In genomic region chr5:71011194-71011792, GRCh38 we compare ENCODE assay signal across 1 cellular context.
TF ChIP-seq lines count a peak whose summit lies in the region.

No MANE protein-coding gene starts in this region.

TF ChIP-seq in HepG2, 621 proteins besides CTCF, POLR2A, EP300 and RAD21 (continued from another document):
- no peak for TF ChIP-seq REST (IDR thresholded peaks at IDR 0.05; ENCODE audit: borderline replicate concordance in 1 of 2, low read depth in 1 of 2, low read length in 2 of 2)
- TF ChIP-seq, protein P1, sequence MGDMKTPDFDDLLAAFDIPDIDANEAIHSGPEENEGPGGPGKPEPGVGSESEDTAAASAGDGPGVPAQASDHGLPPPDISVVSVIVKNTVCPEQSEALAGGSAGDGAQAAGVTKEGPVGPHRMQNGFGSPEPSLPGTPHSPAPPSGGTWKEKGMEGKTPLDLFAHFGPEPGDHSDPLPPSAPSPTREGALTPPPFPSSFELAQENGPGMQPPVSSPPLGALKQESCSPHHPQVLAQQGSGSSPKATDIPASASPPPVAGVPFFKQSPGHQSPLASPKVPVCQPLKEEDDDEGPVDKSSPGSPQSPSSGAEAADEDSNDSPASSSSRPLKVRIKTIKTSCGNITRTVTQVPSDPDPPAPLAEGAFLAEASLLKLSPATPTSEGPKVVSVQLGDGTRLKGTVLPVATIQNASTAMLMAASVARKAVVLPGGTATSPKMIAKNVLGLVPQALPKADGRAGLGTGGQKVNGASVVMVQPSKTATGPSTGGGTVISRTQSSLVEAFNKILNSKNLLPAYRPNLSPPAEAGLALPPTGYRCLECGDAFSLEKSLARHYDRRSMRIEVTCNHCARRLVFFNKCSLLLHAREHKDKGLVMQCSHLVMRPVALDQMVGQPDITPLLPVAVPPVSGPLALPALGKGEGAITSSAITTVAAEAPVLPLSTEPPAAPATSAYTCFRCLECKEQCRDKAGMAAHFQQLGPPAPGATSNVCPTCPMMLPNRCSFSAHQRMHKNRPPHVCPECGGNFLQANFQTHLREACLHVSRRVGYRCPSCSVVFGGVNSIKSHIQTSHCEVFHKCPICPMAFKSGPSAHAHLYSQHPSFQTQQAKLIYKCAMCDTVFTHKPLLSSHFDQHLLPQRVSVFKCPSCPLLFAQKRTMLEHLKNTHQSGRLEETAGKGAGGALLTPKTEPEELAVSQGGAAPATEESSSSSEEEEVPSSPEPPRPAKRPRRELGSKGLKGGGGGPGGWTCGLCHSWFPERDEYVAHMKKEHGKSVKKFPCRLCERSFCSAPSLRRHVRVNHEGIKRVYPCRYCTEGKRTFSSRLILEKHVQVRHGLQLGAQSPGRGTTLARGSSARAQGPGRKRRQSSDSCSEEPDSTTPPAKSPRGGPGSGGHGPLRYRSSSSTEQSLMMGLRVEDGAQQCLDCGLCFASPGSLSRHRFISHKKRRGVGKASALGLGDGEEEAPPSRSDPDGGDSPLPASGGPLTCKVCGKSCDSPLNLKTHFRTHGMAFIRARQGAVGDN (CRISPR knock-in tag; IDR thresholded peaks at IDR 0.05) = no peak
- TF ChIP-seq ZFP41 (CRISPR knock-in tag; IDR thresholded peaks at IDR 0.05; ENCODE audit: borderline replicate concordance) = no peak
- no peak for TF ChIP-seq ZBTB42 (CRISPR knock-in tag; IDR thresholded peaks at IDR 0.05)
- TF ChIP-seq MIER2 (CRISPR knock-in tag; IDR thresholded peaks at IDR 0.05) = no peak
- TF ChIP-seq, protein P2, sequence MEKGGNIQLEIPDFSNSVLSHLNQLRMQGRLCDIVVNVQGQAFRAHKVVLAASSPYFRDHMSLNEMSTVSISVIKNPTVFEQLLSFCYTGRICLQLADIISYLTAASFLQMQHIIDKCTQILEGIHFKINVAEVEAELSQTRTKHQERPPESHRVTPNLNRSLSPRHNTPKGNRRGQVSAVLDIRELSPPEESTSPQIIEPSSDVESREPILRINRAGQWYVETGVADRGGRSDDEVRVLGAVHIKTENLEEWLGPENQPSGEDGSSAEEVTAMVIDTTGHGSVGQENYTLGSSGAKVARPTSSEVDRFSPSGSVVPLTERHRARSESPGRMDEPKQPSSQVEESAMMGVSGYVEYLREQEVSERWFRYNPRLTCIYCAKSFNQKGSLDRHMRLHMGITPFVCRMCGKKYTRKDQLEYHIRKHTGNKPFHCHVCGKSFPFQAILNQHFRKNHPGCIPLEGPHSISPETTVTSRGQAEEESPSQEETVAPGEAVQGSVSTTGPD (CRISPR knock-in tag; IDR thresholded peaks at IDR 0.05) = no peak
- no peak for TF ChIP-seq PCBP2 (optimal IDR thresholded peaks at IDR 0.05; ENCODE audit: low read depth, low read length, poor library complexity, severe bottlenecking)
- TF ChIP-seq HCFC1 (IDR thresholded peaks at IDR 0.05; ENCODE audit: low read depth, low read length) = no peak
- no peak for TF ChIP-seq ZNF660 (CRISPR knock-in tag; IDR thresholded peaks at IDR 0.05; ENCODE audit: borderline replicate concordance, low read depth)
- no peak for TF ChIP-seq SRSF1 (optimal IDR thresholded peaks at IDR 0.05; ENCODE audit: low read depth, low read length)
- no peak for TF ChIP-seq E2F2 (CRISPR knock-in tag; IDR thresholded peaks at IDR 0.05; ENCODE audit: borderline replicate concordance)
- no peak for TF ChIP-seq RBM22 (optimal IDR thresholded peaks at IDR 0.05; ENCODE audit: low read length)
- no peak for TF ChIP-seq ATF7-NPFF (CRISPR knock-in tag; IDR thresholded peaks at IDR 0.05; ENCODE audit: low read depth)
